Comparison of ENCODE assay signal across 8 cellular contexts in the genomic region with DNA sequence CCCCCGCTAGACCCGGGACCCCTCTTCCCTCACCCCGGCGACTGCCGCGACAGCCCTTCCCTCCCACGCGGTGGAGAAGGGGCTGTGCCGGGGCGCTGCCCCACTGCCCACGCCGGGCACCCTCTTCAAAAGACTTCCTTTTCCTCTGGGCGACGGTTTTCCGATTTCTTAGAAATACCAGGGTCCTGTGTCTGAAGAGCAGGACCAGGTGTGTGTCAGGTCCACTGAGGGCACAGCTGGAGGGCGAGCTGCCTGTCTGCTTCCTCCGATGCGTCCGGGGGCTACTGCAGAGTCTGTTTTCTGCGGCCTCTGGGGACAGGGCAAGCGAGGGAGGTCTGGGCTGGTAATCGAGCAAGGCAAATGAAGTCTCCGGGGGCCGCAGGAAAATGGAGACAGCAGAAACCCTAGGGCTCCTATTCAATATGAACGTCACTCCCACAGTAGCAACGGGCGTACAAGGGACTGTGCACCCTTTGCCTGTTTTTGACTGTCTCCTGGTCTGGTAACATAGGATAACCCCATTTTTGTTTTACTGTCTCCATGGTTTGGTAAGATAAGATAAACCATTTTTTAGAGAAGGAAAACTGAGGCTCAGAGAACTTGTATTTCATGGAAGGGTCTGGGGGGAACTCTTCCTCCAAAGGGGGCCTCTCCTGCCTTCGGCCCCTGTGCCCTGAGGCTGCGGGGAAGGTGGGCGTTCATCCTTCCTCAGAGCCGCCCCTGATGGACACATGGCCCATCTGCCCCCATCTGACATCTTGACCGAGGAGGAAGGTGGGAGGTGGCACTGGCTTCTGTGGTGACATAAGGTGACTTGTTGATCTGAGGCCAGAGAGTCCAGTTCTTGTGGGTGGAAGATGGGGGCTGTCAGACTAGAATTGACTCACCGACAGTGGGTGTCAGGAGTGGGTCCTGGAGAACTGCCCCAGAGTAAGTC. TPM values are rescaled to one million over a fixed set of nuclear protein-coding genes. Genes with fewer than 3 reads are reported as not detected.
A peak's percentile ranks its signal among the peaks of the same experiment; 100 is the strongest.
DNase-seq lines count a peak whose midpoint lies in the region; ATAC-seq, FAIRE-seq and TF ChIP-seq lines count a peak whose summit lies in the region.

No MANE protein-coding gene starts in this region.

- H3K27me3 ChIP-seq in endothelial cell of umbilical vein (ENCODE audit: control insufficient read depth in 2 of 2, insufficient read depth in 2 of 2, low read length in 2 of 2) (no peaks in the 10 kb centered on the region), gastrocnemius medialis (peaks cover 0 to 4% (median 0%) of the 10 kb centered on the region in 3 donors)

- H3K27ac ChIP-seq in endothelial cell of umbilical vein (ENCODE audit: insufficient read depth, low read depth, low read length) (peak overlapping the region; percentile 25), gastrocnemius medialis (peak overlapping the region; percentile 72 to 85 (median 84))

- H3K79me2 ChIP-seq in endothelial cell of umbilical vein (ENCODE audit: control insufficient read depth, insufficient read depth, low read length): peaks cover 31% of the 10 kb centered on the region

- POLR2A ChIA-PET in endothelial cell of umbilical vein (lab: Charles Lee): interaction anchor here (0.5 to 0.8 kb wide), 2 partner anchors 10 to 258 kb away, joined by 3 read pairs; no protein-coding TSS in a partner anchor

- peak; percentile 42 for DNase-seq in activated naive CD4-positive, alpha-beta T cell treated with Interleukin-2 at 50 U/mL for 16 hours
- no peak for DNase-seq in activated naive CD4-positive, alpha-beta T cell (lab: John Stamatoyannopoulos, UW)
- DNase-seq in RPMI8226 (peak; percentile 49), endothelial cell of umbilical vein (ENCODE audit: low read depth, low spot score) (no peak), gastrocnemius medialis (no peak), NCI-H128 (lab: John Stamatoyannopoulos, UW; ENCODE audit: unreplicated experiment) (no peak), glomerular visceral epithelial cell (ENCODE audit: extremely low spot score) (no peak)

- TF ChIP-seq CTCF in endothelial cell of umbilical vein (IDR thresholded peaks at IDR 0.05; ENCODE audit: extremely low read depth in 1 of 2, insufficient read depth in 1 of 2, low read depth in 1 of 2, low read length in 2 of 2): no peak
- no peak for TF ChIP-seq CTCF in gastrocnemius medialis (IDR thresholded peaks at IDR 0.05 in 4 of 5, conservative IDR thresholded peaks at IDR 0.05 in 1 of 5)

- no peaks in the 10 kb centered on the region for H3K9me1 ChIP-seq in endothelial cell of umbilical vein (replicated peaks; ENCODE audit: control insufficient read depth, extremely low read depth, insufficient read depth, low read length)

- peaks cover 0 to 3% of the 10 kb centered on the region in 2 experiments for H3K36me3 ChIP-seq in endothelial cell of umbilical vein (ENCODE audit: control insufficient read depth in 2 of 2, extremely low read depth in 1 of 2, insufficient read depth in 2 of 2, low read length in 2 of 2)
- no peaks in the 10 kb centered on the region for H3K36me3 ChIP-seq in gastrocnemius medialis

- peak overlapping the region; percentile 73 for H3K9ac ChIP-seq in endothelial cell of umbilical vein (replicated peaks; ENCODE audit: extremely low read depth, insufficient read depth, low read length)

- H3K4me3 ChIP-seq in endothelial cell of umbilical vein (replicated peaks in 1 of 3; ENCODE audit: insufficient read depth in 1 of 3, low read depth in 1 of 3, low read length in 3 of 3) (peak overlapping the region; percentile 74 to 84 (median 77)), gastrocnemius medialis (peak overlapping the region; percentile 65 to 93 (median 73))

- ATAC-seq in gastrocnemius medialis (peak; percentile 15 to 19), HG02759 (IDR thresholded peaks at IDR 0.05; ENCODE audit: unreplicated experiment) (no peak)

- TF ChIP-seq POLR2A in endothelial cell of umbilical vein (IDR thresholded peaks at IDR 0.05; ENCODE audit: low read depth, low read length) (no peak), gastrocnemius medialis (IDR thresholded peaks at IDR 0.05) (no peak)

- H3K4me2 ChIP-seq in endothelial cell of umbilical vein (ENCODE audit: insufficient read depth, low read length): peak overlapping the region; percentile 85

- peak; percentile 57 for FAIRE-seq in endothelial cell of umbilical vein (lab: Jason Lieb, UNC)

- H3K9me3 ChIP-seq in endothelial cell of umbilical vein (replicated peaks; ENCODE audit: control insufficient read depth, insufficient read depth, low read length): no peaks in the 10 kb centered on the region
- no peaks in the 10 kb centered on the region for H3K9me3 ChIP-seq in gastrocnemius medialis

- no peaks in the 10 kb centered on the region for H4K20me1 ChIP-seq in endothelial cell of umbilical vein (replicated peaks; ENCODE audit: control insufficient read depth, extremely low read depth, insufficient read depth, low read length)

- intact Hi-C loops in endothelial cell of umbilical vein (cut with micrococcal nuclease) (loop anchor here (1.0 to 2.0 kb wide), 4 partner anchors 11 to 41 kb away; no protein-coding TSS in a partner anchor), gastrocnemius medialis (cut with DNase I; ENCODE audit: low total_unique reads) (loop anchor here (2.0 to 5.0 kb wide), 2 partner anchors 13 to 40 kb away; no protein-coding TSS in a partner anchor)

- peak overlapping the region; percentile 47 for H2AFZ ChIP-seq in endothelial cell of umbilical vein (ENCODE audit: low read depth, low read length)

- dilution Hi-C loops in endothelial cell of umbilical vein (cut with MboI; ENCODE audit: extremely low pct_ligation_motif_present, low sequenced_read_pairs): no loop called here

- CTCF ChIA-PET in endothelial cell of umbilical vein (lab: Charles Lee): interaction anchor here (0.9 to 5.5 kb wide), 6 partner anchors 11 to 43 kb away, joined by 3 to 48 read pairs (median 10); no protein-coding TSS in a partner anchor

- peaks cover 18% of the 10 kb centered on the region for H3K4me1 ChIP-seq in endothelial cell of umbilical vein (ENCODE audit: control insufficient read depth, extremely low read depth, insufficient read depth, low read length)
- peaks cover 14 to 25% of the 10 kb centered on the region in 2 donors for H3K4me1 ChIP-seq in gastrocnemius medialis

- TSS peak; percentile 24 for BruUV-seq in endothelial cell of umbilical vein (replicated peaks; lab: Mats Ljungman, UMichigan)

- in situ Hi-C loops in gastrocnemius medialis (cut with MboI; ENCODE audit: low sequenced_read_pairs in 4 of 4): no loop called here

TF ChIP-seq in endothelial cell of umbilical vein, 7 proteins besides CTCF, POLR2A, EP300 and RAD21:
- no peak for TF ChIP-seq GATA2 (IDR thresholded peaks at IDR 0.05; ENCODE audit: insufficient read depth, insufficient read length, low read depth, low read length)
- TF ChIP-seq EZH2 (IDR thresholded peaks at IDR 0.05; ENCODE audit: borderline replicate concordance, low read depth, low read length, severe bottlenecking): no peak
- TF ChIP-seq MYC (IDR thresholded peaks at IDR 0.05; ENCODE audit: low read depth, low read length): no peak
- no peak for TF ChIP-seq POLR2AphosphoS5 (IDR thresholded peaks at IDR 0.05; ENCODE audit: insufficient read depth, low read depth, low read length)
- no peak for TF ChIP-seq FOS (IDR thresholded peaks at IDR 0.05; ENCODE audit: borderline replicate concordance, insufficient read depth, low read length)
- TF ChIP-seq, protein P1, sequence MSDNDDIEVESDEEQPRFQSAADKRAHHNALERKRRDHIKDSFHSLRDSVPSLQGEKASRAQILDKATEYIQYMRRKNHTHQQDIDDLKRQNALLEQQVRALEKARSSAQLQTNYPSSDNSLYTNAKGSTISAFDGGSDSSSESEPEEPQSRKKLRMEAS (IDR thresholded peaks at IDR 0.05; ENCODE audit: insufficient read depth, insufficient read length): no peak
- no peak for TF ChIP-seq JUN (IDR thresholded peaks at IDR 0.05; ENCODE audit: borderline replicate concordance, insufficient read depth, insufficient read length, low read depth)

RNA-seq across cellular contexts. Expression of gene TNFRSF1B, which starts 1.0 kb away (rescaled TPM):
- total RNA-seq in endothelial cell of umbilical vein (65.9 and 66.0 TPM in 2 replicates), gastrocnemius medialis (10 to 100 TPM; 14.0 to 29.5 (median 18.8) TPM)
- 53.6 and 65.3 TPM in 2 replicates for polyA plus RNA-seq in endothelial cell of umbilical vein
- 40.5 and 47.6 TPM in 2 replicates for polyA plus RNA-seq in endothelial cell of umbilical vein (2011; cell fraction: cytosol; rRNA removed)
- 19.3 and 20.1 TPM in 2 replicates for polyA plus RNA-seq in endothelial cell of umbilical vein (2011; cell fraction: nucleus; rRNA removed)
- 13.8 and 21.1 TPM in 2 replicates for polyA plus RNA-seq in endothelial cell of umbilical vein (2012)
- 51.1 and 52.4 TPM in 2 replicates for polyA minus RNA-seq in endothelial cell of umbilical vein
- not detected for polyA minus RNA-seq in endothelial cell of umbilical vein (2011; cell fraction: cytosol; rRNA and poly(A)+ RNA removed)
- polyA minus RNA-seq in endothelial cell of umbilical vein (2011; cell fraction: nucleus; rRNA and poly(A)+ RNA removed): 10.7 and 15.4 TPM in 2 replicates

Comparison
In these comparisons a context has a peak if more than half of its experiments do, and no peak if none do; other contexts are left out.
1. DNase-seq: peak in activated naive CD4-positive, alpha-beta T cell treated with Interleukin-2 at 50 U/mL for 16 hours (single experiment) and RPMI8226 (single experiment); none in activated naive CD4-positive, alpha-beta T cell (0 of 4), endothelial cell of umbilical vein (single experiment), gastrocnemius medialis (0 of 2), NCI-H128 (single experiment) and glomerular visceral epithelial cell (single experiment).